ENCODE assay signal across 8 cellular contexts in the genomic region with DNA sequence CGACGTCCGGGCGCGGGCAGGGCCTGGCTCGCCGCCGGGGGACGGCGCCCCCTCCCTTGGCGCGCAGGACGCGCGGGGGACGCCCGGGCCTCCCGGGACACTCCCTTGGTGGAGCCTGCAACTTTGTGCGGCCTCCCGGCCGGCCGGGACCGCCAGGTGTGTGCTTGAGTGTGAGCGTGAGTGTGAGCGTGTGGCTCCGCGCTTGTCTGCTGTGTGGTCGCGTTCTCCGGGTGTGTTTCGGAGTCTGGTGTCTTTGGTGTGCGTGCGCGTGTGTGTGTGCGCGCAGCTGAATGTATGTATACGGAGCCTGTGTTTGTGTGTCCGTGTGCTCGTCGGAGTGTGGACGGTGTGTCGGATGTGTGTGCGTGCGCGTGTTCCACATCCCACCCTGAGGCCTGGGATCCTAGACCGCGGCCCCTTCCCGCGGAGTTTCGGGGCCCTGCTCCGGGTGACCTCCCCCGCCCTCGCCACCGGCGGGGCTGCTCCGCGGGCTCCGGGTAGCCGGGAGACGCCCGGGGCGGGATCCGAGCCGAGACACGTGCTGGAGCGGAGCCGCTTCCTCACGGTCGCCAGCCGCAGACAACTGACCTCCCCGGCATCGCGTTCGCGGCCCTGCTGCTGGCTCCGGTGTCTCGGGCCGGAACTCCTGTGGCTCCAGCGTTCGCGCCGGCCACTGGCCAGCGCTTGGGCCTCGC. TPM values are rescaled to one million over a fixed set of nuclear protein-coding genes. Genes with fewer than 3 reads are reported as not detected.
DNase-seq lines count a peak whose midpoint lies in the region; ATAC-seq and TF ChIP-seq lines count a peak whose summit lies in the region.

No MANE protein-coding gene starts in this region.

- intact Hi-C loops in ascending aorta (cut with DNase I): loop anchor here (2.0 to 5.0 kb wide), 4 partner anchors 215 to 873 kb away; no protein-coding TSS in a partner anchor

- no peak for ATAC-seq in HG03045 (IDR thresholded peaks at IDR 0.05; ENCODE audit: unreplicated experiment)

- H3K9ac ChIP-seq in iPS-18a (ENCODE audit: low read length) (no peak overlapping the region), skeletal muscle satellite cell (ENCODE audit: low read depth, low read length) (peak overlapping the region; percentile 75)

- H3K36me3 ChIP-seq in ascending aorta (no peaks in the 10 kb centered on the region), iPS-18a (ENCODE audit: control insufficient read depth, low read depth, low read length) (no peaks in the 10 kb centered on the region), skeletal muscle satellite cell (ENCODE audit: insufficient read depth, low read length) (no peaks in the 10 kb centered on the region)

- DNase-seq in AG08396 (ENCODE audit: low spot score) (peak; percentile 63), HFF-Myc (ENCODE audit: extremely low read depth, low read depth) (no peak), ascending aorta (ENCODE audit: low spot score in 2 of 2) (peak in 1 of 2 donors; percentile 72), putamen (ENCODE audit: low spot score) (no peak), NK-92 (lab: John Stamatoyannopoulos, UW; ENCODE audit: unreplicated experiment) (no peak)

- H3K27me3 ChIP-seq in ascending aorta (no peaks in the 10 kb centered on the region), iPS-18a (ENCODE audit: control insufficient read depth, insufficient read depth, low read length) (peaks cover 47% of the 10 kb centered on the region), skeletal muscle satellite cell (ENCODE audit: control insufficient read depth, insufficient read depth, low read length) (peaks cover 10% of the 10 kb centered on the region)

- peak overlapping the region; percentile 94 for H3K4me2 ChIP-seq in skeletal muscle satellite cell (ENCODE audit: low read length)

- H3K9me3 ChIP-seq in ascending aorta: no peaks in the 10 kb centered on the region
- no peaks in the 10 kb centered on the region for H3K9me3 ChIP-seq in iPS-18a (ENCODE audit: control insufficient read depth, low read depth, low read length)
- H3K9me3 ChIP-seq in skeletal muscle satellite cell (replicated peaks; ENCODE audit: low read length): no peaks in the 10 kb centered on the region

- H3K27ac ChIP-seq in ascending aorta (peak overlapping the region; percentile 80 to 82), iPS-18a (ENCODE audit: low read length) (no peak overlapping the region)

- no peak for TF ChIP-seq CTCF in HFF-Myc (IDR thresholded peaks at IDR 0.05; ENCODE audit: low read depth, low read length, missing control alignments)
- TF ChIP-seq CTCF in ascending aorta (IDR thresholded peaks at IDR 0.05): no peak

- H3K4me3 ChIP-seq in HFF-Myc (replicated peaks; ENCODE audit: low read depth, low read length): peak overlapping the region; percentile 55
- H3K4me3 ChIP-seq in ascending aorta: peak overlapping the region; percentile 80 to 98
- H3K4me3 ChIP-seq in iPS-18a (ENCODE audit: low read length): peak overlapping the region; percentile 57
- H3K4me3 ChIP-seq in skeletal muscle satellite cell (ENCODE audit: low read length): peak overlapping the region; percentile 80

- peaks cover 6 to 15% of the 10 kb centered on the region in 2 donors for H3K4me1 ChIP-seq in ascending aorta
- H3K4me1 ChIP-seq in iPS-18a (ENCODE audit: control insufficient read depth, low read depth, low read length): peaks cover 19% of the 10 kb centered on the region
- H3K4me1 ChIP-seq in skeletal muscle satellite cell (ENCODE audit: control insufficient read depth, insufficient read depth, low read length): peaks cover 36% of the 10 kb centered on the region

RNA-seq across cellular contexts. Expression of gene PTPRU, which starts 1.7 kb away (rescaled TPM):
- total RNA-seq in ascending aorta: 32.7 TPM
- 9.4 and 20.3 TPM in 2 replicates for total RNA-seq in skeletal muscle satellite cell (2012; rRNA removed)

RNA-seq across cellular contexts. Expression of gene MECR, which starts 7.3 kb away (rescaled TPM):
- total RNA-seq in ascending aorta: 1.2 TPM
- total RNA-seq in skeletal muscle satellite cell (2012; rRNA removed): 34.0 and 35.8 TPM in 2 replicates

RNA-seq across cellular contexts. Expression of gene SRSF4, which starts 56.4 kb away (rescaled TPM):
- 49.1 TPM for total RNA-seq in ascending aorta
- total RNA-seq in skeletal muscle satellite cell (2012; rRNA removed): 21.4 and 24.1 TPM in 2 replicates
